In genomic region chr21:44987301-44987885, GRCh38 we compare ENCODE assay signal across 19 cellular contexts. TPM values are rescaled to one million over a fixed set of nuclear protein-coding genes. Genes with fewer than 3 reads are reported as not detected.
A peak's percentile ranks its signal among the peaks of the same experiment; 100 is the strongest.
DNase-seq lines count a peak whose midpoint lies in the region; ATAC-seq and TF ChIP-seq lines count a peak whose summit lies in the region.
"Had no signal": no experiment of that assay in that cellular context is flagged by ENCODE, and none has a peak within 500 bp of the region (broad histone marks: within the 10 kb centered on the region; RNA-seq: fewer than 3 reads in every experiment).

No MANE protein-coding gene starts in this region.

- H2AFZ ChIP-seq in IMR-90 (replicated peaks; ENCODE audit: low read length, poor library complexity) = no peak overlapping the region
- no peak overlapping the region for H2AFZ ChIP-seq in trophoblast cell (ENCODE audit: insufficient read depth, low read length, poor library complexity)

- TF ChIP-seq POLR2A in IMR-90 (IDR thresholded peaks at IDR 0.05; ENCODE audit: low read depth, low read length) = no peak

- H3K18ac ChIP-seq in IMR-90 (ENCODE audit: low read depth, low read length) (no peak overlapping the region), trophoblast cell (ENCODE audit: low read length) (no peak overlapping the region)

- H3K27me3 ChIP-seq in BLaER1 = no peaks in the 10 kb centered on the region
- H3K27me3 ChIP-seq in IMR-90 (ENCODE audit: control insufficient read depth, insufficient read depth, low read length) = peaks cover 18% of the 10 kb centered on the region
- no peaks in the 10 kb centered on the region for H3K27me3 ChIP-seq in trophoblast cell (ENCODE audit: insufficient read depth, low read length)
- H3K27me3 ChIP-seq: adrenal gland had no signal

- H3K14ac ChIP-seq in IMR-90 (replicated peaks; ENCODE audit: low read depth, low read length) = no peak overlapping the region
- H3K14ac ChIP-seq in trophoblast cell (ENCODE audit: low read length) = peak overlapping the region; percentile 3

- no peak for ATAC-seq in IMR-90 (ENCODE audit: low read depth)
- no peak for ATAC-seq in left cardiac atrium
- ATAC-seq: activated CD8-positive, alpha-beta T cell treated with anti-CD3 and anti-CD28 coated beads for 36 hours; naive thymus-derived CD4-positive, alpha-beta T cell had no signal

- H3K23ac ChIP-seq in IMR-90 (ENCODE audit: low read depth, low read length) (no peak overlapping the region), trophoblast cell (ENCODE audit: low read length) (no peak overlapping the region)

- 88% methylated on average over 8 of the region's 23 CpGs; no CpG with 5 or more reads in 1 of the 2 experiments for WGBS in IMR-90 (ENCODE audit: extremely low coverage in 2 of 2, insufficient read length in 1 of 2), 2 experiments
- no CpG with 5 or more reads among the region's 23 CpGs for WGBS in trophoblast cell (ENCODE audit: extremely low coverage, insufficient coverage, insufficient read length)

- H4K8ac ChIP-seq in IMR-90 (ENCODE audit: low read depth in 2 of 2, low read length in 2 of 2) (no peak overlapping the region), trophoblast cell (ENCODE audit: low read depth, low read length) (peak overlapping the region; percentile 67)

- no peak for DNase-seq in IMR-90
- DNase-seq in left cardiac atrium = peak; percentile 16
- DNase-seq in trophoblast cell = no peak
- DNase-seq in NCI-H2029 treated with DMSO at 0.1 percent for 48 hours (lab: John Stamatoyannopoulos, UW) = no peak
- DNase-seq in ACHN = no peak
- no peak for DNase-seq in NCI-H2081 (lab: John Stamatoyannopoulos, UW)
- DNase-seq: activated CD4-positive, CD25-positive, alpha-beta regulatory T cell treated with anti-CD3 and anti-CD28 coated beads, Interleukin-2, amount 50 U/mL, for 72 hours; activated CD8-positive, alpha-beta T cell treated with anti-CD3 and anti-CD28 coated beads for 36 hours; EL; Kasumi-1; NCI-H1436; NCI-H2107; NCI-H82; stimulated activated CD4-positive, alpha-beta T cell treated with anti-CD3 and anti-CD28 coated beads, Interleukin-12 subunit alpha, Interleukin-12 subunit beta, amount 100 ng/mL, for 4 hours; stimulated activated CD4-positive, alpha-beta T cell treated with anti-CD3 and anti-CD28 coated beads, Interleukin-4, amount 100 ng/mL, for 1 hour had no signal

- H3K4me3 ChIP-seq in BLaER1 (peak overlapping the region; percentile 64), IMR-90 (ENCODE audit: insufficient read depth, low read depth, low read length) (no peak overlapping the region), trophoblast cell (ENCODE audit: low read depth, low read length) (no peak overlapping the region)
- H3K4me3 ChIP-seq: adrenal gland, SK-N-MC had no signal

- in situ Hi-C loops in IMR-90 (cut with MboI; ENCODE audit: low sequenced_read_pairs) (no loop called here), ACHN (cut with HindIII; ENCODE audit: low pct_ligation_motif_present, low pct_unique_long_range_greater_than_20kb, low sequenced_read_pairs) (no loop called here)

- peak overlapping the region; percentile 99 for H3K4me2 ChIP-seq in BLaER1
- no peak overlapping the region for H3K4me2 ChIP-seq in IMR-90 (ENCODE audit: low read depth, low read length)
- no peak overlapping the region for H3K4me2 ChIP-seq in trophoblast cell (ENCODE audit: low read length)

- H3K9me3 ChIP-seq in BLaER1 (no peaks in the 10 kb centered on the region), IMR-90 (ENCODE audit: control insufficient read depth, insufficient read depth, low read length) (no peaks in the 10 kb centered on the region), trophoblast cell (ENCODE audit: insufficient read depth, low read depth, low read length) (peaks cover 2% of the 10 kb centered on the region)
- H3K9me3 ChIP-seq: adrenal gland had no signal

- H2BK15ac ChIP-seq in IMR-90 (ENCODE audit: low read depth, low read length) = no peak overlapping the region

- dilution Hi-C loops in IMR-90 (cut with HindIII; ENCODE audit: low sequenced_read_pairs, unreplicated experiment) = no loop called here

- no peak for TF ChIP-seq RAD21 in IMR-90 (IDR thresholded peaks at IDR 0.05; ENCODE audit: low read length)

- no TSS peak for BruUV-seq in IMR-90 (replicated peaks; lab: Mats Ljungman, UMichigan)

- POLR2A ChIA-PET in IMR-90 (lab: Charles Lee; ENCODE audit: unreplicated experiment) = no interaction called here

- no peak overlapping the region for H2BK20ac ChIP-seq in IMR-90 (ENCODE audit: low read depth, low read length)

- intact Hi-C loops in IMR-90 (cut with micrococcal nuclease) (no loop called here), left cardiac atrium (cut with DNase I) (no loop called here)

- H4K5ac ChIP-seq in IMR-90 (ENCODE audit: low read depth, low read length) = no peak overlapping the region

- H3K36me3 ChIP-seq in BLaER1 (no peaks in the 10 kb centered on the region), IMR-90 (ENCODE audit: control insufficient read depth, insufficient read depth, low read length) (no peaks in the 10 kb centered on the region), trophoblast cell (ENCODE audit: control insufficient read depth in 1 of 2, insufficient read depth in 2 of 2, low read length in 2 of 2) (no peaks in the 10 kb centered on the region)
- H3K36me3 ChIP-seq: adrenal gland had no signal

- CTCF ChIA-PET in IMR-90 (lab: Yijun Ruan, JAX) = no interaction called here

- H2AK5ac ChIP-seq in IMR-90 (ENCODE audit: low read depth, low read length) (0 out of 2 replicates have a peak overlapping the region, but pooled peaks have one; percentile 47), trophoblast cell (ENCODE audit: low read length) (peak overlapping the region; percentile 67)

- H2AK9ac ChIP-seq in IMR-90 (replicated peaks; ENCODE audit: low read depth, low read length, poor library complexity) = no peak overlapping the region

- peaks cover 95% of the 10 kb centered on the region for H3K4me1 ChIP-seq in BLaER1
- peaks cover 26% of the 10 kb centered on the region for H3K4me1 ChIP-seq in IMR-90 (ENCODE audit: control insufficient read depth, insufficient read depth, low read length)
- peaks cover 44 to 53% of the 10 kb centered on the region in 2 experiments for H3K4me1 ChIP-seq in trophoblast cell (ENCODE audit: control insufficient read depth in 1 of 2, insufficient read depth in 2 of 2, low read length in 2 of 2)

- H4K12ac ChIP-seq in trophoblast cell (ENCODE audit: low read depth, low read length) = no peak overlapping the region

- H3K4ac ChIP-seq in IMR-90 (ENCODE audit: low read depth, low read length) (no peak overlapping the region; the same call in 1 of the 2 replicates), trophoblast cell (ENCODE audit: low read depth, low read length) (no peak overlapping the region)

- no peak overlapping the region for H2BK5ac ChIP-seq in IMR-90 (ENCODE audit: low read depth, low read length, poor library complexity, severe bottlenecking)
- peak overlapping the region; percentile 12 for H2BK5ac ChIP-seq in trophoblast cell (ENCODE audit: low read depth, low read length, poor library complexity)

- no peaks in the 10 kb centered on the region for H3K79me1 ChIP-seq in IMR-90 (ENCODE audit: low read depth in 1 of 2, low read length in 2 of 2)
- peaks cover 54% of the 10 kb centered on the region for H3K79me1 ChIP-seq in trophoblast cell (ENCODE audit: low read length)

- H2BK120ac ChIP-seq in IMR-90 (ENCODE audit: low read depth, low read length) = no peak overlapping the region
- peak overlapping the region; percentile 40 for H2BK120ac ChIP-seq in trophoblast cell (ENCODE audit: insufficient read depth, low read length, poor library complexity)

- H4K20me1 ChIP-seq in BLaER1 = no peaks in the 10 kb centered on the region
- H4K20me1 ChIP-seq in IMR-90 (ENCODE audit: insufficient read depth, low read length) = peaks cover 8% of the 10 kb centered on the region

- H2BK12ac ChIP-seq in trophoblast cell (ENCODE audit: low read length) = peak overlapping the region; percentile 46

- H3K9ac ChIP-seq in BLaER1 (peak overlapping the region; percentile 51; the same call in 1 of the 2 replicates), IMR-90 (ENCODE audit: low read depth, low read length) (no peak overlapping the region), trophoblast cell (ENCODE audit: low read length) (no peak overlapping the region)

- TF ChIP-seq CTCF in IMR-90 (conservative IDR thresholded peaks at IDR 0.05; ENCODE audit: low read depth, low read length) = no peak

- H3K27ac ChIP-seq in BLaER1 (peak overlapping the region; percentile 55; the same call in 1 of the 2 replicates), IMR-90 (ENCODE audit: insufficient read depth, low read length) (no peak overlapping the region), trophoblast cell (ENCODE audit: low read depth, low read length) (peak overlapping the region; percentile 7)
- H3K27ac ChIP-seq: adrenal gland, SK-N-MC had no signal

- peak overlapping the region; percentile 45; the same call in 1 of the 2 replicates for H4K91ac ChIP-seq in IMR-90 (ENCODE audit: insufficient read depth, low read depth, low read length)
- H4K91ac ChIP-seq in trophoblast cell (ENCODE audit: low read depth, low read length) = peak overlapping the region; percentile 84

- no peaks in the 10 kb centered on the region for H3K9me1 ChIP-seq in IMR-90 (ENCODE audit: insufficient read depth, low read length)

- peaks cover 7% of the 10 kb centered on the region for H3K79me2 ChIP-seq in trophoblast cell (ENCODE audit: control insufficient read depth, insufficient read depth, low read length, poor library complexity)

- H3K56ac ChIP-seq in IMR-90 (ENCODE audit: extremely low read depth, insufficient read depth, low read length) = no peak overlapping the region

TF ChIP-seq in IMR-90, 13 proteins besides CTCF, POLR2A, EP300 and RAD21 (continues in another document):
- no peak for TF ChIP-seq SMC3 (IDR thresholded peaks at IDR 0.05; ENCODE audit: low read depth, low read length)
- TF ChIP-seq CEBPB (IDR thresholded peaks at IDR 0.05; ENCODE audit: low read depth, low read length) = no peak
- TF ChIP-seq CHD1 (IDR thresholded peaks at IDR 0.05; ENCODE audit: low read depth, low read length) = no peak
- no peak for TF ChIP-seq USF2 (IDR thresholded peaks at IDR 0.05; ENCODE audit: low read depth, low read length)
- no peak for TF ChIP-seq RFX5 (IDR thresholded peaks at IDR 0.05; ENCODE audit: low read depth, low read length)
- TF ChIP-seq BHLHE40 (IDR thresholded peaks at IDR 0.05; ENCODE audit: low read depth, low read length) = no peak
- no peak for TF ChIP-seq RCOR1 (IDR thresholded peaks at IDR 0.05; ENCODE audit: insufficient replicate concordance, low read length)

RNA-seq across cellular contexts. Expression of gene SLX9, which starts 47.6 kb away (rescaled TPM):
- total RNA-seq in IMR-90 (2012; rRNA removed) (10.4 and 17.5 TPM in 2 replicates), left cardiac atrium (10 to 100 TPM; 26.1 to 28.6 TPM)
- 21.7 and 27.4 TPM in 2 replicates for polyA plus RNA-seq in IMR-90 (2012; rRNA removed)
- polyA plus RNA-seq in IMR-90 (2012; cell fraction: cytosol; rRNA removed) = 29.5 and 45.6 TPM in 2 replicates
- 26.6 and 28.5 TPM in 2 replicates for polyA plus RNA-seq in IMR-90 (2012; cell fraction: nucleus; rRNA removed; ENCODE audit: low replicate concordance)
- 19.1 and 21.1 TPM in 2 replicates for polyA plus RNA-seq in trophoblast cell (2013)
